ENCODE assay signal across 1 cellular context in the genomic region with DNA sequence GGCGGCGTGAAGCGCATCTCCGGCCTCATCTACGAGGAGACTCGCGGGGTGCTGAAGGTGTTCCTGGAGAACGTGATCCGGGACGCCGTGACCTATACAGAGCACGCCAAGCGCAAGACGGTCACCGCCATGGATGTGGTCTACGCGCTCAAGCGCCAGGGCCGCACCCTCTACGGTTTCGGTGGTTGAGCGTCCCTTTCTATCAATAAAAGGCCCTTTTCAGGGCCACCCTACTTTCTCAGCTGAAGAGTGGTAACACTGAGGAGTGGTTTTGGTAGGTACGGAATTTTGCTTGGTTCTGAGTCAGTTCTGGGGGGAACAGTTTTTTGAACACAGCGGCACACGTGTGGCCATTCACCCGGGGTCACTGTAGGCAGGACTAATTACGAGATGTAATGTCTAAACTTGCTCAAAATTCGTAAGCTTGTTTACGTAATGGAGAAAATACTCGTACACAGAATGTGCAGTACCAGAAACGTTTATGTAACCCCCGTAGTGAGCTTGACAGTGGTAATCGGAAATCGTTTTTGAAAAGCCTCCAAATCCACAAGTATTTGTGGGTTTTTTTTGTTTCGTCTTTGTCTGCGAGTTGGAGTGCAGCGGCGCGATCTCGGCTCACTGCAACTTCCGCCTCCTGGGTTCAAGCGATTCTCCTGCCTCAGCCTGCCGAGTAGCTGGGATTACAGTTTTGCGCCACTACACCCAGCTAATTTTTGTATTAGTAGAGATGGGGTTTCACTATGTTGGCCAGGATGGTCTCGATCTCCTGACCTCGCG.
TF ChIP-seq lines count a peak whose summit lies in the region.

No MANE protein-coding gene starts in this region.

TF ChIP-seq in IMR-90, 13 proteins besides CTCF, POLR2A, EP300 and RAD21 (continued from another document):
- TF ChIP-seq MXI1 (IDR thresholded peaks at IDR 0.05; ENCODE audit: borderline replicate concordance, low read depth, low read length) (0 out of 2 replicates have a peak, but pooled peaks have one; percentile 45), BHLHE40 (IDR thresholded peaks at IDR 0.05; ENCODE audit: low read depth, low read length) (peak; percentile 76)
TF ChIP-seq in IMR-90: peak in this region for 3; not testable (repeated sequence) for 10.
